1 cellular context compared by ENCODE assay signal in the genomic region with DNA sequence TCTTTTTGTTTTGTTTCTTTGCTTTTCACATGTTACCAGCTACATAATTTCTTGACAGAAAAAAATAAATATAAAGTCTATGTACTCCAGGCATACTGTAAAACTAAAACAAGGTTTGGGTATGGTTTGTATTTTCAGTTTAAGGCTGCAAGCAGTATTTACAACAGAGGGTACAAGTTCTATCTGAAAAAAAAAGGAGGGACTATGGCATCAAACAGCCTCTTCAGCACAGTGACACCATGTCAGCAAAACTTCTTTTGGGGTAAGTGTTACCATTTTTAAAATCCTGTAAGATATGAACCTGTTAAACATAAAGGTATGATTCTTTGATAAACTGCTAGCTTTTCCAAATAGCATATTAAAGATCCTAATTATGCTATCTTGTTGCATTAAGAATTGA.
TF ChIP-seq lines count a peak whose summit lies in the region.

No MANE protein-coding gene starts in this region.

TF ChIP-seq in WTC11, 78 proteins besides CTCF, POLR2A, EP300 and RAD21 (continued from another document):
- TF ChIP-seq, protein P1, sequence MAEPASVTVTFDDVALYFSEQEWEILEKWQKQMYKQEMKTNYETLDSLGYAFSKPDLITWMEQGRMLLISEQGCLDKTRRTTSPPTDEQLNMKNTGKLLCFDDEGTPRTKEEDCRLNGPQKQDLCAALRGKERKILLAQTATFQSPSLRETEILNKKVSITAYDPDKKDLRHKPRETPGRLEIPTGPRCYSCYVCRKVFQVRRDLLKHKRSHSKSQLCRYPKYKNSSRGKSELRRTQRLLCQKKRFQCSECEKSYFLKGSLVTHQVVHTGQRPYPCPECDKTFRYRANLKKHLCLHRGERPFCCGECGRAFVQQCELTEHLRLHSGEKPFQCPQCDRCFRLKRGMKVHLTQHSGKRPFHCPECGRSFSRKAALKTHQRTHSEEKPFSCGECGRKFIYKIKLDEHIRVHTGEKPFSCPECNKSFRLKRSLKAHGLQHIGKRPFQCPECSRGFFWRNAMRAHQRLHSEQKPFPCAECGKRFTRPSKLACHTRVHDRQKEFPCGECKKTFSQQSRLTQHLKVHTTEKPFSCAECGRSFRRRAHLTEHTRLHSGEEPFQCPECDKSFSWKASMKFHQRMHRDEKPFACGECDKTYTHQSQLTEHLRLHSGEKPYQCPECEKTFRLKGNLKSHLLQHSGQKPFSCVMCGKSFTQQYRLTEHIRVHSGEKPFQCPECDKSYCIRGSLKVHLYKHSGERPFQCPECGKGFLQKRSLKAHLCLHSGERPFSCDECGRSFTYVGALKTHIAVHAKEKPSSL (CRISPR knock-in tag; conservative IDR thresholded peaks at IDR 0.05) = no peak
- TF ChIP-seq, protein P2, sequence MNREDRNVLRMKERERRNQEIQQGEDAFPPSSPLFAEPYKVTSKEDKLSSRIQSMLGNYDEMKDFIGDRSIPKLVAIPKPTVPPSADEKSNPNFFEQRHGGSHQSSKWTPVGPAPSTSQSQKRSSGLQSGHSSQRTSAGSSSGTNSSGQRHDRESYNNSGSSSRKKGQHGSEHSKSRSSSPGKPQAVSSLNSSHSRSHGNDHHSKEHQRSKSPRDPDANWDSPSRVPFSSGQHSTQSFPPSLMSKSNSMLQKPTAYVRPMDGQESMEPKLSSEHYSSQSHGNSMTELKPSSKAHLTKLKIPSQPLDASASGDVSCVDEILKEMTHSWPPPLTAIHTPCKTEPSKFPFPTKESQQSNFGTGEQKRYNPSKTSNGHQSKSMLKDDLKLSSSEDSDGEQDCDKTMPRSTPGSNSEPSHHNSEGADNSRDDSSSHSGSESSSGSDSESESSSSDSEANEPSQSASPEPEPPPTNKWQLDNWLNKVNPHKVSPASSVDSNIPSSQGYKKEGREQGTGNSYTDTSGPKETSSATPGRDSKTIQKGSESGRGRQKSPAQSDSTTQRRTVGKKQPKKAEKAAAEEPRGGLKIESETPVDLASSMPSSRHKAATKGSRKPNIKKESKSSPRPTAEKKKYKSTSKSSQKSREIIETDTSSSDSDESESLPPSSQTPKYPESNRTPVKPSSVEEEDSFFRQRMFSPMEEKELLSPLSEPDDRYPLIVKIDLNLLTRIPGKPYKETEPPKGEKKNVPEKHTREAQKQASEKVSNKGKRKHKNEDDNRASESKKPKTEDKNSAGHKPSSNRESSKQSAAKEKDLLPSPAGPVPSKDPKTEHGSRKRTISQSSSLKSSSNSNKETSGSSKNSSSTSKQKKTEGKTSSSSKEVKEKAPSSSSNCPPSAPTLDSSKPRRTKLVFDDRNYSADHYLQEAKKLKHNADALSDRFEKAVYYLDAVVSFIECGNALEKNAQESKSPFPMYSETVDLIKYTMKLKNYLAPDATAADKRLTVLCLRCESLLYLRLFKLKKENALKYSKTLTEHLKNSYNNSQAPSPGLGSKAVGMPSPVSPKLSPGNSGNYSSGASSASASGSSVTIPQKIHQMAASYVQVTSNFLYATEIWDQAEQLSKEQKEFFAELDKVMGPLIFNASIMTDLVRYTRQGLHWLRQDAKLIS (CRISPR knock-in tag; IDR thresholded peaks at IDR 0.05; ENCODE audit: borderline replicate concordance) = no peak
- TF ChIP-seq SOX15 (CRISPR knock-in tag; IDR thresholded peaks at IDR 0.05) (no peak), NR2C2 (CRISPR knock-in tag; IDR thresholded peaks at IDR 0.05) (no peak)
TF ChIP-seq in WTC11: peak in this region for 0.
